ENCODE assay signal across 12 cellular contexts in the genomic region with DNA sequence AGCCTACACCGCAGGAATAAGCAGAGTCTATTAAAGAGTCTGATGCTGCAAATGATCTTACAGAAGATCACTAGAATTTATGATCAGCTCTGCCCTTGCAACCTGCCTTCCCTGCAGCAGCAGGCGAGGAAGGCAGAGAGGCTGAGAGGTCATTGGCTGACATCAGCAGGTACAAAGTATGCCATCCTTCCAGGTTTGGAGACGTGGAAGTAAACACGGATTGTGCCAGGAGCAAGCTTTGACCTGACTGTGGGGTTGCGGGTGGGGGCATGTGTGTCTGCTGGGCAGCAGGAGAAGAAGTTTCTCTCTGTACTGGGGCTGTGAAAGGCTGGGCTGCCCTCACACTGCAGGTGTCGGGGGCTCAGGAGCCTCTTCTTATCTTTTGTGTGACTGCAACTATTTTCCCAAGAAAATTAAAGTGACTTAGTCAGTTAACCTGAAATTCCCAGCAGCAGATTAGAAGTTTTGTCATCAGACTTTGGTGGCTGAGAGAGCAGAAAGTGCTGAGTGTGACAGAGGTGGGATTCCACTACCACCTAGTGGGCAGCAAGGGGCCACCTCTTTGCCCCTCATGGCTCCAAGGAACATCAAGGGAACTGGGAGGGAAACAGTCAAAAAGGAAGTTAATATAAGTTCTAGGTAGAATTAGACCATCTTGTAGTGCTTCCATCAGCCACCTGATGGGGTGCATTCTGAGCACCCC.
DNase-seq lines count a peak whose midpoint lies in the region; ATAC-seq and TF ChIP-seq lines count a peak whose summit lies in the region.
"Had no signal": no experiment of that assay in that cellular context is flagged by ENCODE, and none has a peak within 500 bp of the region (broad histone marks: within the 10 kb centered on the region; RNA-seq: fewer than 3 reads in every experiment).

No MANE protein-coding gene starts in this region.

- H3K9me3 Mint-ChIP-seq in activated CD8-positive, alpha-beta T cell treated with anti-CD3 and anti-CD28 coated beads for 36 hours: no peaks in the 10 kb centered on the region
- no peaks in the 10 kb centered on the region for H3K9me3 Mint-ChIP-seq in activated CD8-positive, alpha-beta T cell treated with anti-CD3 and anti-CD28 coated beads, Interleukin-2, amount 10 ng/mL, durations not matched to agents 7 days and 5 days (ENCODE audit: insufficient read depth)
- no peaks in the 10 kb centered on the region for H3K9me3 Mint-ChIP-seq in chondrocyte (ENCODE audit: low read depth)
- H3K9me3 Mint-ChIP-seq: CD4-positive, alpha-beta memory T cell had no signal

- no peak for TF ChIP-seq POLR2A in prostate gland (IDR thresholded peaks at IDR 0.05)
- TF ChIP-seq POLR2A in sigmoid colon (IDR thresholded peaks at IDR 0.05): no peak
- TF ChIP-seq POLR2A in body of pancreas (IDR thresholded peaks at IDR 0.05): no peak

- H3K4me1 Mint-ChIP-seq in activated CD8-positive, alpha-beta T cell treated with anti-CD3 and anti-CD28 coated beads for 36 hours (ENCODE audit: low read depth): peaks cover 4% of the 10 kb centered on the region
- no peaks in the 10 kb centered on the region for H3K4me1 Mint-ChIP-seq in activated CD8-positive, alpha-beta T cell treated with anti-CD3 and anti-CD28 coated beads, Interleukin-2, amount 10 ng/mL, durations not matched to agents 7 days and 5 days (ENCODE audit: low read depth)
- H3K4me1 Mint-ChIP-seq in chondrocyte (ENCODE audit: low read depth): peaks cover 16% of the 10 kb centered on the region
- H3K4me1 Mint-ChIP-seq: CD4-positive, alpha-beta memory T cell had no signal

- peak; percentile 32 for ATAC-seq in activated CD8-positive, alpha-beta T cell treated with anti-CD3 and anti-CD28 coated beads for 36 hours
- ATAC-seq in activated CD8-positive, alpha-beta T cell treated with anti-CD3 and anti-CD28 coated beads, Interleukin-2, amount 10 ng/mL, durations not matched to agents 7 days and 5 days: no peak
- ATAC-seq in body of pancreas: no peak

- CTCF ChIA-PET in activated CD8-positive, alpha-beta T cell treated with anti-CD3 and anti-CD28 coated beads for 36 hours (lab: Charles Lee): interaction anchor here (1.2 to 1.9 kb wide), 6 partner anchors 130 to 864 kb away, joined by 3 to 7 read pairs (median 5); no protein-coding TSS in a partner anchor
- CTCF ChIA-PET in activated CD8-positive, alpha-beta T cell treated with anti-CD3 and anti-CD28 coated beads, Interleukin-2, amount 10 ng/mL, durations not matched to agents 7 days and 5 days (lab: Charles Lee): interaction anchor here (2.5 to 4.7 kb wide), 2 partner anchors 136 kb away, joined by 9 to 28 read pairs; no protein-coding TSS in a partner anchor

- H3K4me3 Mint-ChIP-seq in activated CD8-positive, alpha-beta T cell treated with anti-CD3 and anti-CD28 coated beads for 36 hours: no peak overlapping the region
- H3K4me3 Mint-ChIP-seq in activated CD8-positive, alpha-beta T cell treated with anti-CD3 and anti-CD28 coated beads, Interleukin-2, amount 10 ng/mL, durations not matched to agents 7 days and 5 days: no peak overlapping the region
- H3K4me3 Mint-ChIP-seq in chondrocyte (ENCODE audit: unreplicated experiment): no peak overlapping the region
- H3K4me3 Mint-ChIP-seq: CD4-positive, alpha-beta memory T cell had no signal

- no peaks in the 10 kb centered on the region for H3K27me3 Mint-ChIP-seq in activated CD8-positive, alpha-beta T cell treated with anti-CD3 and anti-CD28 coated beads for 36 hours
- H3K27me3 Mint-ChIP-seq in activated CD8-positive, alpha-beta T cell treated with anti-CD3 and anti-CD28 coated beads, Interleukin-2, amount 10 ng/mL, durations not matched to agents 7 days and 5 days (ENCODE audit: low read depth): peaks cover 27% of the 10 kb centered on the region
- H3K27me3 Mint-ChIP-seq in chondrocyte (ENCODE audit: low read depth): no peaks in the 10 kb centered on the region

- H3K4me1 ChIP-seq in prostate gland (replicated peaks) (no peaks in the 10 kb centered on the region), sigmoid colon (no peaks in the 10 kb centered on the region), body of pancreas (no peaks in the 10 kb centered on the region)
- H3K4me1 ChIP-seq: thyroid gland had no signal

- WGBS in prostate gland: 25% methylated on average over 6 of the region's 6 CpGs
- 36 to 66% methylated on average over 6 of the region's 6 CpGs for WGBS in sigmoid colon, 2 donors
- 43 to 46% methylated on average over 6 of the region's 6 CpGs for WGBS in body of pancreas, 2 donors

- TF ChIP-seq EP300 in sigmoid colon (IDR thresholded peaks at IDR 0.05): no peak

- H3K36me3 ChIP-seq in prostate gland (no peaks in the 10 kb centered on the region), sigmoid colon (no peaks in the 10 kb centered on the region), body of pancreas (replicated peaks in 1 of 2; ENCODE audit: insufficient read depth in 1 of 2, low read depth in 2 of 2) (no peaks in the 10 kb centered on the region)
- H3K36me3 ChIP-seq: thyroid gland had no signal

- H3K27me3 ChIP-seq in prostate gland (replicated peaks; ENCODE audit: insufficient read depth) (no peaks in the 10 kb centered on the region), sigmoid colon (peaks cover 0 to 4% (median 0%) of the 10 kb centered on the region in 3 donors), body of pancreas (no peaks in the 10 kb centered on the region)
- H3K27me3 ChIP-seq: thyroid gland had no signal

- intact Hi-C loops in activated CD8-positive, alpha-beta T cell treated with anti-CD3 and anti-CD28 coated beads for 36 hours (cut with micrococcal nuclease): no loop called here
- intact Hi-C loops in prostate gland (cut with DNase I) (no loop called here), sigmoid colon (cut with DNase I) (no loop called here), body of pancreas (cut with DNase I) (no loop called here)

- no peak overlapping the region for H3K27ac ChIP-seq in prostate gland
- H3K27ac ChIP-seq in sigmoid colon: no peak overlapping the region
- no peak overlapping the region for H3K27ac ChIP-seq in body of pancreas
- H3K27ac ChIP-seq: thyroid gland had no signal

- POLR2A ChIA-PET in activated CD8-positive, alpha-beta T cell treated with anti-CD3 and anti-CD28 coated beads for 36 hours (lab: Charles Lee): no interaction called here
- POLR2A ChIA-PET in activated CD8-positive, alpha-beta T cell treated with anti-CD3 and anti-CD28 coated beads, Interleukin-2, amount 10 ng/mL, durations not matched to agents 7 days and 5 days (lab: Charles Lee): interaction anchor here (0.5 kb wide), 1 partner anchor 9 kb away, joined by 3 read pairs; no protein-coding TSS in a partner anchor

- no peak for DNase-seq in activated CD8-positive, alpha-beta T cell treated with anti-CD3 and anti-CD28 coated beads for 36 hours
- DNase-seq in activated CD8-positive, alpha-beta T cell treated with anti-CD3 and anti-CD28 coated beads, Interleukin-2, amount 10 ng/mL, durations not matched to agents 7 days and 5 days: no peak
- DNase-seq in LHCN-M2 (ENCODE audit: low read depth) (peak; percentile 36), chondrocyte (ENCODE audit: low spot score) (no peak), prostate gland (ENCODE audit: low spot score) (peak; percentile 32), sigmoid colon (no peak), body of pancreas (no peak)
- no peak for DNase-seq in stimulated activated CD8-positive, alpha-beta memory T cell treated with anti-CD3 and anti-CD28 coated beads, Interleukin-4, amount 100 ng/mL, for 48 hours
- DNase-seq: hippocampal formation, small intestine, thyroid gland had no signal

- H3K36me3 Mint-ChIP-seq in activated CD8-positive, alpha-beta T cell treated with anti-CD3 and anti-CD28 coated beads for 36 hours (ENCODE audit: low read depth): no peaks in the 10 kb centered on the region
- no peaks in the 10 kb centered on the region for H3K36me3 Mint-ChIP-seq in activated CD8-positive, alpha-beta T cell treated with anti-CD3 and anti-CD28 coated beads, Interleukin-2, amount 10 ng/mL, durations not matched to agents 7 days and 5 days (ENCODE audit: low read depth)
- no peaks in the 10 kb centered on the region for H3K36me3 Mint-ChIP-seq in chondrocyte (ENCODE audit: low read depth)
- H3K36me3 Mint-ChIP-seq: CD4-positive, alpha-beta memory T cell had no signal

- H3K4me3 ChIP-seq in prostate gland (no peak overlapping the region), sigmoid colon (no peak overlapping the region), body of pancreas (no peak overlapping the region)
- H3K4me3 ChIP-seq: thyroid gland had no signal

- no peak overlapping the region for H3K27ac Mint-ChIP-seq in activated CD8-positive, alpha-beta T cell treated with anti-CD3 and anti-CD28 coated beads for 36 hours
- no peak overlapping the region for H3K27ac Mint-ChIP-seq in activated CD8-positive, alpha-beta T cell treated with anti-CD3 and anti-CD28 coated beads, Interleukin-2, amount 10 ng/mL, durations not matched to agents 7 days and 5 days
- no peak overlapping the region for H3K27ac Mint-ChIP-seq in chondrocyte (ENCODE audit: unreplicated experiment)
- H3K27ac Mint-ChIP-seq: CD4-positive, alpha-beta memory T cell had no signal

- peak; percentile 20 for TF ChIP-seq CTCF in activated CD8-positive, alpha-beta T cell treated with anti-CD3 and anti-CD28 coated beads for 36 hours (IDR thresholded peaks at IDR 0.05)
- TF ChIP-seq CTCF in chondrocyte (IDR thresholded peaks at IDR 0.05) (peak; percentile 81), prostate gland (IDR thresholded peaks at IDR 0.05) (no peak), sigmoid colon (IDR thresholded peaks at IDR 0.05) (no peak), body of pancreas (IDR thresholded peaks at IDR 0.05) (no peak)

- no peaks in the 10 kb centered on the region for H3K9me3 ChIP-seq in prostate gland
- no peaks in the 10 kb centered on the region for H3K9me3 ChIP-seq in sigmoid colon
- H3K9me3 ChIP-seq in body of pancreas: no peaks in the 10 kb centered on the region
- H3K9me3 ChIP-seq: thyroid gland had no signal

Comparison
In these comparisons a context has a peak if more than half of its experiments do, and no peak if none do; other contexts are left out.
1. DNase-seq: peak in LHCN-M2 (single experiment) and prostate gland (single experiment); none in activated CD8-positive, alpha-beta T cell treated with anti-CD3 and anti-CD28 coated beads for 36 hours (single experiment), activated CD8-positive, alpha-beta T cell treated with anti-CD3 and anti-CD28 coated beads, Interleukin-2, amount 10 ng/mL, durations not matched to agents 7 days and 5 days (single experiment), chondrocyte (single experiment), sigmoid colon (single experiment), body of pancreas (0 of 4) and stimulated activated CD8-positive, alpha-beta memory T cell treated with anti-CD3 and anti-CD28 coated beads, Interleukin-4, amount 100 ng/mL, for 48 hours (single experiment).
2. CTCF ChIP-seq: peak in activated CD8-positive, alpha-beta T cell treated with anti-CD3 and anti-CD28 coated beads for 36 hours (single experiment) and chondrocyte (single experiment); none in prostate gland (0 of 4), sigmoid colon (0 of 4) and body of pancreas (0 of 7).